Comparison of ENCODE assay signal across 1 cellular context in genomic region chr2:68117922-68118321, GRCh38.
TF ChIP-seq lines count a peak whose summit lies in the region.

No MANE protein-coding gene starts in this region.

TF ChIP-seq in HEK293, 187 proteins besides CTCF, POLR2A, EP300 and RAD21 (continued from another document):
- TF ChIP-seq REST (tag by site-specific recombination; IDR thresholded peaks at IDR 0.05), result peak; percentile 85
- peak; percentile 70; the same call in 1 of the 2 replicates for TF ChIP-seq ZNF530 (tag by site-specific recombination; IDR thresholded peaks at IDR 0.05; ENCODE audit: low read depth)
- TF ChIP-seq, protein P1, sequence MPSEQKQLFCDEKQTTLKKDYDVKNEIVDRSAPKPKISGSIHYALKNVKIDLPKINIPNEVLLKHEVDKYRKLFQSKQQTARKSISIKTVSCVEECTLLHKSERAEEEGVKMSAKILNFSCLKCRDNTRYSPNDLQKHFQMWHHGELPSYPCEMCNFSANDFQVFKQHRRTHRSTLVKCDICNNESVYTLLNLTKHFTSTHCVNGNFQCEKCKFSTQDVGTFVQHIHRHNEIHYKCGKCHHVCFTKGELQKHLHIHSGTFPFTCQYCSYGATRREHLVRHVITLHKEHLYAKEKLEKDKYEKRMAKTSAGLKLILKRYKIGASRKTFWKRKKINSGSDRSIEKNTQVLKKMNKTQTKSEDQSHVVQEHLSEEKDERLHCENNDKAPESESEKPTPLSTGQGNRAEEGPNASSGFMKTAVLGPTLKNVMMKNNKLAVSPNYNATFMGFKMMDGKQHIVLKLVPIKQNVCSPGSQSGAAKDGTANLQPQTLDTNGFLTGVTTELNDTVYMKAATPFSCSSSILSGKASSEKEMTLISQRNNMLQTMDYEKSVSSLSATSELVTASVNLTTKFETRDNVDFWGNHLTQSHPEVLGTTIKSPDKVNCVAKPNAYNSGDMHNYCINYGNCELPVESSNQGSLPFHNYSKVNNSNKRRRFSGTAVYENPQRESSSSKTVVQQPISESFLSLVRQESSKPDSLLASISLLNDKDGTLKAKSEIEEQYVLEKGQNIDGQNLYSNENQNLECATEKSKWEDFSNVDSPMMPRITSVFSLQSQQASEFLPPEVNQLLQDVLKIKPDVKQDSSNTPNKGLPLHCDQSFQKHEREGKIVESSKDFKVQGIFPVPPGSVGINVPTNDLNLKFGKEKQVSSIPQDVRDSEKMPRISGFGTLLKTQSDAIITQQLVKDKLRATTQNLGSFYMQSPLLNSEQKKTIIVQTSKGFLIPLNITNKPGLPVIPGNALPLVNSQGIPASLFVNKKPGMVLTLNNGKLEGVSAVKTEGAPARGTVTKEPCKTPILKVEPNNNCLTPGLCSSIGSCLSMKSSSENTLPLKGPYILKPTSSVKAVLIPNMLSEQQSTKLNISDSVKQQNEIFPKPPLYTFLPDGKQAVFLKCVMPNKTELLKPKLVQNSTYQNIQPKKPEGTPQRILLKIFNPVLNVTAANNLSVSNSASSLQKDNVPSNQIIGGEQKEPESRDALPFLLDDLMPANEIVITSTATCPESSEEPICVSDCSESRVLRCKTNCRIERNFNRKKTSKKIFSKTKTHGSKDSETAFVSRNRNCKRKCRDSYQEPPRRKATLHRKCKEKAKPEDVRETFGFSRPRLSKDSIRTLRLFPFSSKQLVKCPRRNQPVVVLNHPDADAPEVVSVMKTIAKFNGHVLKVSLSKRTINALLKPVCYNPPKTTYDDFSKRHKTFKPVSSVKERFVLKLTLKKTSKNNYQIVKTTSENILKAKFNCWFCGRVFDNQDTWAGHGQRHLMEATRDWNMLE (tag by site-specific recombination; conservative IDR thresholded peaks at IDR 0.05; ENCODE audit: low read depth), result peak; percentile 92
- TF ChIP-seq ZNF138 (tag by site-specific recombination; IDR thresholded peaks at IDR 0.05; ENCODE audit: borderline replicate concordance), result peak; percentile 93
- 0 out of 2 replicates have a peak, but pooled peaks have one; percentile 66 for TF ChIP-seq ZNF664 (tag by site-specific recombination; IDR thresholded peaks at IDR 0.05)
- peak; percentile 42; the same call in 1 of the 2 replicates for TF ChIP-seq ZNF18 (tag by site-specific recombination; IDR thresholded peaks at IDR 0.05)
- TF ChIP-seq ZNF623 (tag by site-specific recombination; IDR thresholded peaks at IDR 0.05), result peak; percentile 70
- TF ChIP-seq ZNF266 (tag by site-specific recombination; IDR thresholded peaks at IDR 0.05; ENCODE audit: low read depth), result peak; percentile 84
- TF ChIP-seq ZXDB (tag by site-specific recombination; IDR thresholded peaks at IDR 0.05), result peak; percentile 71
- peak; percentile 28; the same call in 1 of the 2 replicates for TF ChIP-seq MZF1 (tag by site-specific recombination; IDR thresholded peaks at IDR 0.05; ENCODE audit: borderline replicate concordance)
- 0 out of 2 replicates have a peak, but pooled peaks have one; percentile 14 for TF ChIP-seq ZNF580 (tag by site-specific recombination; IDR thresholded peaks at IDR 0.05)
- peak; percentile 88 for TF ChIP-seq ZNF140 (tag by site-specific recombination; IDR thresholded peaks at IDR 0.05)
- TF ChIP-seq ZBTB1 (tag by site-specific recombination; IDR thresholded peaks at IDR 0.05), result peak; percentile 83; the same call in 1 of the 2 replicates
- peak; percentile 60; the same call in 1 of the 2 replicates for TF ChIP-seq ZNF404 (tag by site-specific recombination; IDR thresholded peaks at IDR 0.05)
